ENCODE assay signal across 20 cellular contexts in genomic region chr15:56533741-56534416, GRCh38.
DNase-seq lines count a peak whose midpoint lies in the region; TF ChIP-seq lines count a peak whose summit lies in the region.
"Had no signal": no experiment of that assay in that cellular context is flagged by ENCODE, and none has a peak within 500 bp of the region (broad histone marks: within the 10 kb centered on the region; RNA-seq: fewer than 3 reads in every experiment).

No MANE protein-coding gene starts in this region.

- POLR2A ChIA-PET in OCI-LY7 (lab: Charles Lee) = interaction anchor here (0.6 to 4.1 kb wide), 27 partner anchors 9 to 384 kb away, joined by 3 to 38 read pairs (median 4); partner anchors contain the start of genes MNS1, TCF12 and ZNF280D

- H3K79me2 ChIP-seq in OCI-LY7 (ENCODE audit: insufficient read depth, low read depth, low read length) = no peaks in the 10 kb centered on the region
- H3K79me2 ChIP-seq: hepatocyte had no signal

- CTCF ChIA-PET in OCI-LY7 (lab: Charles Lee; ENCODE audit: unreplicated experiment) = interaction anchor here (0.9 to 1.6 kb wide), 4 partner anchors 15 to 74 kb away, joined by 3 to 8 read pairs (median 4); no protein-coding TSS in a partner anchor

- H3K4me2 ChIP-seq in OCI-LY7 (ENCODE audit: low read length) = peak overlapping the region; percentile 84
- H3K4me2 ChIP-seq: A549, hepatocyte had no signal

- no peaks in the 10 kb centered on the region for H3K9me2 ChIP-seq in OCI-LY7 (ENCODE audit: insufficient read depth, low read length)

- intact Hi-C loops in OCI-LY7 (cut with micrococcal nuclease; ENCODE audit: unreplicated experiment) = loop anchor here (1.0 to 2.0 kb wide), 4 partner anchors 35 to 384 kb away; partner anchors contain the start of genes TCF12 and ZNF280D

- H3K27ac ChIP-seq in cardiac muscle cell (peak overlapping the region; percentile 69), right atrium auricular region (no peak overlapping the region), OCI-LY7 (ENCODE audit: low read depth, low read length, poor library complexity, severe bottlenecking) (peak overlapping the region; percentile 97)
- H3K27ac ChIP-seq: A549, gastroesophageal sphincter, hepatocyte, right lobe of liver, thyroid gland had no signal

- H3K27me3 ChIP-seq in cardiac muscle cell = no peaks in the 10 kb centered on the region
- no peaks in the 10 kb centered on the region for H3K27me3 ChIP-seq in right atrium auricular region
- H3K27me3 ChIP-seq: gastroesophageal sphincter, hepatocyte, right lobe of liver, thyroid gland had no signal

- DNase-seq in cardiac muscle cell (ENCODE audit: low read depth in 1 of 2, low spot score in 1 of 2) (peak in 1 of 2 donors; percentile 14), right atrium auricular region (ENCODE audit: low spot score) (no peak), OCI-LY7 (ENCODE audit: low spot score) (peak; percentile 70), inferior parietal cortex (ENCODE audit: extremely low spot score) (peak; percentile 42), NCI-H2227 treated with DMSO at 0.1 percent for 48 hours (lab: John Stamatoyannopoulos, UW) (no peak), NCI-H146 (lab: John Stamatoyannopoulos, UW) (no peak), SW 1271 (lab: John Stamatoyannopoulos, UW) (no peak), cortex of kidney (lab: John Stamatoyannopoulos, UW) (no peak)
- DNase-seq: activated CD4-positive, CD25-positive, alpha-beta regulatory T cell treated with anti-CD3 and anti-CD28 coated beads, Interleukin-2, amount 50 U/mL, for 72 hours; activated CD8-positive, alpha-beta T cell treated with anti-CD3 and anti-CD28 coated beads, Interleukin-2, amount 10 ng/mL, durations not matched to agents 7 days and 5 days; Caco-2; KG1; left cardiac atrium; MV-4-11; right lobe of liver; stimulated activated naive CD4-positive, alpha-beta T cell treated with Interleukin-2 at 50 U/mL for 16 hours; thyroid gland had no signal

- no peak overlapping the region for H3K4me3 ChIP-seq in cardiac muscle cell
- H3K4me3 ChIP-seq in right atrium auricular region = no peak overlapping the region
- peak overlapping the region; percentile 54 for H3K4me3 ChIP-seq in OCI-LY7 (ENCODE audit: low read depth, low read length, poor library complexity, severe bottlenecking)
- H3K4me3 ChIP-seq: A549, gastroesophageal sphincter, hepatocyte, right lobe of liver, thyroid gland had no signal

- no peaks in the 10 kb centered on the region for H4K20me1 ChIP-seq in OCI-LY7 (ENCODE audit: insufficient read depth, low read length)

- TF ChIP-seq CTCF in cardiac muscle cell (IDR thresholded peaks at IDR 0.05; ENCODE audit: low read depth, low read length) (no peak), right atrium auricular region (IDR thresholded peaks at IDR 0.05) (no peak), OCI-LY7 (conservative IDR thresholded peaks at IDR 0.05; ENCODE audit: low read length) (no peak)

- peak overlapping the region; percentile 64 for H2AFZ ChIP-seq in OCI-LY7 (ENCODE audit: low read length)
- H2AFZ ChIP-seq: hepatocyte had no signal

- BruUV-seq in OCI-LY7 (replicated peaks; lab: Mats Ljungman, UMichigan) = TSS peak; percentile 75

- H3K36me3 ChIP-seq in cardiac muscle cell (no peaks in the 10 kb centered on the region), right atrium auricular region (no peaks in the 10 kb centered on the region), OCI-LY7 (ENCODE audit: insufficient read depth, low read length) (no peaks in the 10 kb centered on the region)
- H3K36me3 ChIP-seq: gastroesophageal sphincter, right lobe of liver, thyroid gland had no signal

- no peaks in the 10 kb centered on the region for H3K9me3 ChIP-seq in cardiac muscle cell (ENCODE audit: low read depth)
- no peaks in the 10 kb centered on the region for H3K9me3 ChIP-seq in right atrium auricular region
- no peaks in the 10 kb centered on the region for H3K9me3 ChIP-seq in OCI-LY7 (ENCODE audit: low read length)
- H3K9me3 ChIP-seq: Caco-2, gastroesophageal sphincter, right lobe of liver, thyroid gland had no signal

- H3K4me1 ChIP-seq in cardiac muscle cell (ENCODE audit: low read depth) (peaks cover 20% of the 10 kb centered on the region), right atrium auricular region (no peaks in the 10 kb centered on the region), OCI-LY7 (ENCODE audit: insufficient read depth, low read length, poor library complexity, severe bottlenecking) (peaks cover 91% of the 10 kb centered on the region)
- H3K4me1 ChIP-seq: A549, Caco-2, gastroesophageal sphincter, right lobe of liver, thyroid gland had no signal

Comparison
In these comparisons a context has a peak if more than half of its experiments do, and no peak if none do; other contexts are left out.
1. H3K27ac ChIP-seq: peak in cardiac muscle cell (single experiment) and OCI-LY7 (single experiment); none in right atrium auricular region (0 of 2).
2. DNase-seq: peak in OCI-LY7 (single experiment) and inferior parietal cortex (single experiment); none in right atrium auricular region (single experiment), NCI-H2227 treated with DMSO at 0.1 percent for 48 hours (single experiment), NCI-H146 (single experiment), SW 1271 (0 of 2) and cortex of kidney (single experiment).